Comparison of ENCODE assay signal across 28 cellular contexts in genomic region chr3:111373861-111374260, GRCh38.
DNase-seq lines count a peak whose midpoint lies in the region; ATAC-seq and TF ChIP-seq lines count a peak whose summit lies in the region.
"Had no signal": no experiment of that assay in that cellular context is flagged by ENCODE, and none has a peak within 500 bp of the region (broad histone marks: within the 10 kb centered on the region; RNA-seq: fewer than 3 reads in every experiment).

No MANE protein-coding gene starts in this region.

- no peak overlapping the region for H2AFZ ChIP-seq in SK-N-SH (ENCODE audit: low read depth)

- H3K4me1 Mint-ChIP-seq in endodermal cell: peaks cover 6% of the 10 kb centered on the region
- H3K4me1 Mint-ChIP-seq in CD4-positive, alpha-beta T cell (ENCODE audit: low read depth): no peaks in the 10 kb centered on the region
- H3K4me1 Mint-ChIP-seq: immature natural killer cell, naive B cell, T-cell had no signal

- ATAC-seq in SK-N-SH treated with all-trans-retinoic acid at 6 μM for 48 hours (no peak; the same call in 2 of the 3 replicates), HG02970 (IDR thresholded peaks at IDR 0.05; ENCODE audit: low FRiP score, unreplicated experiment) (no peak)
- ATAC-seq in CD4-positive, alpha-beta T cell (ENCODE audit: poor library complexity): no peak
- ATAC-seq: activated naive CD4-positive, alpha-beta T cell treated with anti-CD3 and anti-CD28 coated beads, Interleukin-2, amount 50 U/mL, for 72 hours; HCT116; HepG2; left lung; Panc1; T-cell had no signal

- H3K4me2 ChIP-seq in SK-N-SH: no peak overlapping the region

- H3K4me3 ChIP-seq in SK-N-SH (ENCODE audit: low read depth in 2 of 2, low read length in 1 of 2) (no peak overlapping the region), endodermal cell (ENCODE audit: low read length) (peak overlapping the region; percentile 44)
- H3K4me3 ChIP-seq: left lung had no signal

- H3K9ac ChIP-seq in SK-N-SH: no peak overlapping the region
- no peak overlapping the region for H3K9ac ChIP-seq in endodermal cell (ENCODE audit: extremely low read depth, low read length, poor library complexity, severe bottlenecking)

- peaks cover 74% of the 10 kb centered on the region for H3K9me3 Mint-ChIP-seq in endodermal cell
- H3K9me3 Mint-ChIP-seq in CD4-positive, alpha-beta T cell: peaks cover 16% of the 10 kb centered on the region

- peaks cover 4% of the 10 kb centered on the region; the same call in 1 of the 2 replicates for H3K9me3 ChIP-seq in SK-N-SH
- peaks cover 73% of the 10 kb centered on the region for H3K9me3 ChIP-seq in endodermal cell (ENCODE audit: control insufficient read depth, low read length)
- H3K9me3 ChIP-seq in CD4-positive, alpha-beta T cell (ENCODE audit: control insufficient read depth, low read length): peaks cover 15% of the 10 kb centered on the region

- no peak for TF ChIP-seq RAD21 in SK-N-SH (IDR thresholded peaks at IDR 0.05; ENCODE audit: low read length)

- no peak for TF ChIP-seq EP300 in SK-N-SH (IDR thresholded peaks at IDR 0.05; ENCODE audit: borderline replicate concordance in 1 of 2, low read depth in 1 of 2, low read length in 1 of 2)

- H4K20me1 ChIP-seq in SK-N-SH (ENCODE audit: insufficient read depth): no peaks in the 10 kb centered on the region

- H3K36me3 Mint-ChIP-seq in endodermal cell (ENCODE audit: low read depth): peaks cover 15% of the 10 kb centered on the region
- H3K36me3 Mint-ChIP-seq in CD4-positive, alpha-beta T cell (ENCODE audit: low read depth): peaks cover 18% of the 10 kb centered on the region

- peak overlapping the region; percentile 60 for H3K27ac Mint-ChIP-seq in endodermal cell
- no peak overlapping the region for H3K27ac Mint-ChIP-seq in CD4-positive, alpha-beta T cell
- H3K27ac Mint-ChIP-seq: activated naive CD4-positive, alpha-beta T cell treated with anti-CD3 and anti-CD28 coated beads, Interleukin-2, amount 50 U/mL, for 72 hours; activated T-helper 2 cell treated with anti-CD3 and anti-CD28 coated beads, Interferon-gamma antibody, Interleukin-2, Interleukin-4, amounts not matched to agents 10 μg/mL and 5 μg/mL and 100 μg/mL, durations not matched to agents 14 hours and 24 hours and 36 hours; stimulated activated naive CD8-positive, alpha-beta T cell treated with anti-CD3 and anti-CD28 coated beads, Interleukin-15, Interleukin-2, amounts not matched to agents 100 ng/mL and 50 ng/mL, for 24 hours; T-cell had no signal

- DNase-seq in SK-N-SH (no peak), NCI-H226 (peak; percentile 29), endodermal cell (no peak), renal cortical epithelial cell (ENCODE audit: low read depth) (peak; percentile 26), cardiac septum (ENCODE audit: low spot score) (no peak)
- no peak for DNase-seq in CD4-positive, alpha-beta T cell
- DNase-seq: activated CD4-positive, alpha-beta T cell treated with anti-CD3 and anti-CD28 coated beads, Interleukin-2, amount 50 U/mL, for 4 hours; activated CD4-positive, CD25-positive, alpha-beta regulatory T cell; activated CD8-positive, alpha-beta memory T cell treated with anti-CD3 and anti-CD28 coated beads, Interleukin-2, amount 50 U/mL, for 48 hours; aorta; dermis blood vessel endothelial cell; hypothalamus; immature natural killer cell; Kasumi-1; left lung; naive B cell; NCI-H1694 treated with DMSO at 0.1 percent for 48 hours; NCI-H526 treated with DMSO at 0.1 percent for 48 hours; nucleus accumbens; T-cell had no signal

- peaks cover 11% of the 10 kb centered on the region for H3K27me3 Mint-ChIP-seq in endodermal cell (ENCODE audit: insufficient read depth)
- H3K27me3 Mint-ChIP-seq in CD4-positive, alpha-beta T cell: no peaks in the 10 kb centered on the region
- H3K27me3 Mint-ChIP-seq: stimulated activated naive CD8-positive, alpha-beta T cell treated with anti-CD3 and anti-CD28 coated beads, Interleukin-15, Interleukin-2, amounts not matched to agents 100 ng/mL and 50 ng/mL, for 24 hours; T-cell had no signal

- TF ChIP-seq CTCF in SK-N-SH (IDR thresholded peaks at IDR 0.05) (no peak), endodermal cell (conservative IDR thresholded peaks at IDR 0.05) (no peak)
- no peak for TF ChIP-seq CTCF in CD4-positive, alpha-beta T cell (IDR thresholded peaks at IDR 0.05)

- H3K4me1 ChIP-seq in SK-N-SH (ENCODE audit: control insufficient read depth in 1 of 2, insufficient read depth in 2 of 2, low read depth in 1 of 2, low read length in 1 of 2): no peaks in the 10 kb centered on the region
- no peaks in the 10 kb centered on the region for H3K4me1 ChIP-seq in endodermal cell (ENCODE audit: control insufficient read depth, insufficient read depth, low read length)
- H3K4me1 ChIP-seq: left lung had no signal

- CTCF ChIA-PET in SK-N-SH (lab: Yijun Ruan, JAX): no interaction called here
- CTCF ChIA-PET in CD4-positive, alpha-beta T cell (lab: Charles Lee): no interaction called here

- peaks cover 3% of the 10 kb centered on the region for H3F3A ChIP-seq in SK-N-SH (replicated peaks; ENCODE audit: insufficient read depth)

- intact Hi-C loops in cardiac septum (cut with DNase I): no loop called here
- intact Hi-C loops in CD4-positive, alpha-beta T cell (cut with DNase I, micrococcal nuclease): no loop called here

- H3K36me3 ChIP-seq in SK-N-SH (replicated peaks in 1 of 2; ENCODE audit: control insufficient read depth in 1 of 2, insufficient read depth in 2 of 2, low read length in 1 of 2) (no peaks in the 10 kb centered on the region), endodermal cell (ENCODE audit: control insufficient read depth, insufficient read depth, low read length) (no peaks in the 10 kb centered on the region)
- H3K36me3 ChIP-seq: left lung had no signal

- no peaks in the 10 kb centered on the region for H3K9me2 ChIP-seq in SK-N-SH

- no peaks in the 10 kb centered on the region for H3K27me3 ChIP-seq in SK-N-SH (ENCODE audit: insufficient read depth)
- no peaks in the 10 kb centered on the region for H3K27me3 ChIP-seq in endodermal cell (ENCODE audit: control insufficient read depth, insufficient read depth, low read length, poor library complexity, severe bottlenecking)
- no peaks in the 10 kb centered on the region for H3K27me3 ChIP-seq in CD4-positive, alpha-beta T cell (ENCODE audit: control insufficient read depth, insufficient read depth, low read length)
- H3K27me3 ChIP-seq: left lung had no signal

- no peak overlapping the region for H3K4me3 Mint-ChIP-seq in endodermal cell
- H3K4me3 Mint-ChIP-seq in CD4-positive, alpha-beta T cell: no peak overlapping the region
- H3K4me3 Mint-ChIP-seq: immature natural killer cell; naive B cell; stimulated activated naive CD8-positive, alpha-beta T cell treated with anti-CD3 and anti-CD28 coated beads, Interleukin-15, Interleukin-2, amounts not matched to agents 100 ng/mL and 50 ng/mL, for 24 hours; T-cell had no signal

- POLR2A ChIA-PET in SK-N-SH (lab: Yijun Ruan, JAX): no interaction called here
- POLR2A ChIA-PET in CD4-positive, alpha-beta T cell (lab: Charles Lee): no interaction called here

- H3K79me2 ChIP-seq in SK-N-SH (ENCODE audit: insufficient read depth): no peaks in the 10 kb centered on the region

- H3K27ac ChIP-seq in SK-N-SH (ENCODE audit: low read depth in 2 of 2, low read length in 1 of 2) (no peak overlapping the region), endodermal cell (ENCODE audit: low read depth, low read length) (no peak overlapping the region)
- no peak overlapping the region for H3K27ac ChIP-seq in CD4-positive, alpha-beta T cell (ENCODE audit: low read depth, low read length)
- H3K27ac ChIP-seq: left lung had no signal

TF ChIP-seq in SK-N-SH, 30 proteins besides CTCF, POLR2A, EP300 and RAD21:
- no peak for TF ChIP-seq CHD2 (IDR thresholded peaks at IDR 0.05; ENCODE audit: low read length, partially characterized antibody)
- TF ChIP-seq TCF12 (IDR thresholded peaks at IDR 0.05): peak; percentile 64
- 0 out of 2 replicates have a peak, but pooled peaks have one; percentile 10 for TF ChIP-seq FOSL2 (IDR thresholded peaks at IDR 0.05; ENCODE audit: borderline replicate concordance, low read depth)
- TF ChIP-seq JUND (IDR thresholded peaks at IDR 0.05): peak; percentile 38; the same call in 1 of the 2 replicates

TF ChIP-seq in SK-N-SH treated with all-trans-retinoic acid at 6 μM for 48 hours, 23 proteins besides CTCF, POLR2A, EP300 and RAD21 (continues in another document):
- TF ChIP-seq RARB (CRISPR knock-in tag; IDR thresholded peaks at IDR 0.05) (no peak), CSDC2 (CRISPR knock-in tag; IDR thresholded peaks at IDR 0.05) (no peak), PATZ1 (CRISPR knock-in tag; IDR thresholded peaks at IDR 0.05; ENCODE audit: borderline replicate concordance) (no peak)

Comparison
In these comparisons a context has a peak if more than half of its experiments do, and no peak if none do; other contexts are left out.
1. DNase-seq: peak in NCI-H226 (single experiment) and renal cortical epithelial cell (single experiment); none in SK-N-SH (single experiment), endodermal cell (single experiment), cardiac septum (single experiment) and CD4-positive, alpha-beta T cell (0 of 10).